ENCODE assay signal across 10 cellular contexts in the genomic region with DNA sequence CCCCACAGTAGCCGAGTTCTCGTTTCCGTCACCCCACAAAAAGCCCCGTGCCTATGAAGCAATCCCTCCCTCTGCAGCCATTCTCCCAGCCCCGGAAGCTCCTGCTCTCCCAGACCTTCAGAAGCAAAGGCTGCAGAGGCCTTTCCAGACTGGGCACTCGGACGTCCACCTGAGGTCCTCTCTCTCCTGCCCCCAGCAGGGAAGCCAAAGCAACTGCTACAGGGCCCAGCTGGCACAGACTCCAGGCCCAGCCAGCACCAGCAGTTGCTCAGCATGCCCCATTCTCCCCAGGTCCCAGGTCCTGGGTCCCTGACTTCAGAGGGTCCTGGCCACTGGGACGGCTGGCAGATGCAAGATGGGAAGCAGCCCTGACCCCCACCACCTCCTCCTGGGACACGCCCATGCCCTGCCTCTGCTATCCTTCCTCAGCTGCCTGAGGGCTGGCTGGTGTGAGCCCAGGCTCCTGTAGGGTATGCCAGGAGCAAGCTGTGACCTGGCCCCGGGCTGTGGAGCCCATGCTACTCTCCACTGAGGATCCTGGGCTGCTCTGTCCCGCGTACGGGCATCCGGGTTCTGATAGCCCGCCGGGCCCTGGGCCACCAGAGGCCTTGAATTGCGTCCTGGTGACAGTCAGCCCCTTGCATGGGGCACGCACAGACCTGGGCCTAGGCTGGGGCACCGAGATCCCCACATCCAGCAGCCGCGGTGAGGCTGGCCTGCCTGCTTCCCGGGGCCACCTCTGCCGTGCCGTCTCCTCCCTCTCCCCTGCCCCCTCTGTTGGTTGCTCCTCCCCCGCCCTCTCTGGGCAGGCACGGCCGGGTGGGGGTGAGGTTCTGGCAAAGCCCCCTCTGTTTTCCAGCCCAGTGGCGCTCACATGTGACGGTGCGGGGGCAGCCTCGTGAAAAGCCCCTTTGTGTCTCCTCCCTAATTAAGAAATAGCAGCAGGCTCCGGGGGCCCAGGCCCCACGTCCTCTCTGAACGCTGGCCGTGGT.
DNase-seq lines count a peak whose midpoint lies in the region; ATAC-seq, FAIRE-seq and TF ChIP-seq lines count a peak whose summit lies in the region.
"Had no signal": no experiment of that assay in that cellular context is flagged by ENCODE, and none has a peak within 500 bp of the region (broad histone marks: within the 10 kb centered on the region; RNA-seq: fewer than 3 reads in every experiment).

No MANE protein-coding gene starts in this region.

- FAIRE-seq in GM12891 (lab: Jason Lieb, UNC) = no peak
- FAIRE-seq: RCC 7860 had no signal

- peak overlapping the region; percentile 45 to 82 (median 78) for H3K27ac Mint-ChIP-seq in brain
- H3K27ac Mint-ChIP-seq: activated CD8-positive, alpha-beta T cell treated with anti-CD3 and anti-CD28 coated beads, Interleukin-2, amount 10 ng/mL, durations not matched to agents 7 days and 5 days had no signal

- DNase-seq in HT-29 (ENCODE audit: low spot score) (peak; percentile 19), superior temporal gyrus (ENCODE audit: extremely low spot score) (peak; percentile 70), GM12891 (ENCODE audit: insufficient read length, low spot score) (no peak)
- DNase-seq: activated CD8-positive, alpha-beta T cell treated with anti-CD3 and anti-CD28 coated beads, Interleukin-2, amount 10 ng/mL, durations not matched to agents 7 days and 5 days had no signal

- H3K27ac ChIP-seq in layer of hippocampus (ENCODE audit: low read depth, low read length) = peak overlapping the region; percentile 83
- H3K27ac ChIP-seq: thoracic aorta had no signal

- H3K4me1 Mint-ChIP-seq in brain = peaks cover 49% of the 10 kb centered on the region

- TF ChIP-seq CTCF in brain (conservative IDR thresholded peaks at IDR 0.05) = peak in 1 of 2 experiments; percentile 23

- no peaks in the 10 kb centered on the region for H3K27me3 Mint-ChIP-seq in brain

- no peaks in the 10 kb centered on the region for H3K27me3 ChIP-seq in layer of hippocampus (ENCODE audit: control insufficient read depth, insufficient read depth, low read length)

- H3K9me3 Mint-ChIP-seq in brain = no peaks in the 10 kb centered on the region

- no peak overlapping the region for H3K4me3 Mint-ChIP-seq in brain
- H3K4me3 Mint-ChIP-seq: activated CD8-positive, alpha-beta T cell treated with anti-CD3 and anti-CD28 coated beads, Interleukin-2, amount 10 ng/mL, durations not matched to agents 7 days and 5 days had no signal

- no peak for TF ChIP-seq POLR2A in GM12891 (IDR thresholded peaks at IDR 0.05; ENCODE audit: low read depth, low read length)

- no peak for ATAC-seq in GM18907 (IDR thresholded peaks at IDR 0.05; ENCODE audit: unreplicated experiment)
- no peak for ATAC-seq in GM18511 (IDR thresholded peaks at IDR 0.05; ENCODE audit: unreplicated experiment)
- ATAC-seq: activated CD8-positive, alpha-beta T cell treated with anti-CD3 and anti-CD28 coated beads, Interleukin-2, amount 10 ng/mL, durations not matched to agents 7 days and 5 days had no signal

- no peaks in the 10 kb centered on the region for H3K36me3 Mint-ChIP-seq in brain

TF ChIP-seq in GM12891, 5 proteins besides CTCF, POLR2A, EP300 and RAD21:
- TF ChIP-seq POU2F2 (IDR thresholded peaks at IDR 0.05; ENCODE audit: low read depth, low read length) (no peak), PAX5 (IDR thresholded peaks at IDR 0.05; ENCODE audit: insufficient read depth, low read length, severe bottlenecking) (no peak), SPI1 (IDR thresholded peaks at IDR 0.05; ENCODE audit: low read depth, low read length) (no peak), POLR2AphosphoS5 (IDR thresholded peaks at IDR 0.05; ENCODE audit: low read depth, low read length) (no peak), TAF1 (IDR thresholded peaks at IDR 0.05; ENCODE audit: low read depth, low read length) (no peak)
TF ChIP-seq in GM12891: peak in this region for 0.
